Comparison of ENCODE assay signal across 13 cellular contexts in the genomic region with DNA sequence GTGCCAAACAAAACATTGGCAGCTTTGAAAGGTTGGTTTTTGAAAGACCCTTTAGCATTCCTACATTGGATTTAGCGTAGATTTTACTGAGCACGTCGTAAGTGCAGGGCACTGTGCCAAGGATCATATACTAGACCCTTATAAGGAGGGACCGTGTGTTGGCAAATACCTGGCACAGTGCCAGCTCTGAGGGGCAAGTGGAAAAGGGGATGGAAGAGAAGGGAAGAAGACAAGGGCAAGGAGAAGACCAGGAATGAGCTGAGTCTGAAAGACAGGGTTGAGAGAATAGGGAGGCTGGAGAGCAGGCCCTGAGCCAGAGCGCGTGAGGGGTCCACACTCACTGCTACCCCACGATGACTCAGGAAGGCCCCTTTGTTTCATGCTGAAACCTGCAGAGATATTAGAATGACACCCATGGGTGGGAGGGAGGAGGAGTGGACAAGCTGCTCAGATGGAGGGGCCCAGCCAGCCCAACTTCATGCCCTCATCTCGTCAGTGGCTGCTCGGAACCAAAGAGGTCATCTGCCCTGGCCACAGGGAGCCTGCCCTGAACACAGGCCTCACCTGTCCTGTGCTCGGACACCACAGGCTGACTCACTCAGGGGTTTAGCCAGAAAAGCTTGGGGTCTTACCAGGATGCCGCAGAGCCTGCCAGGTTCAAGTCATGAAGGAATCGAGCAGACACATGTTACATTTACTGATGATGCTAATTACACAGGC. TPM values are rescaled to one million over a fixed set of nuclear protein-coding genes. Genes with fewer than 3 reads are reported as not detected.
DNase-seq lines count a peak whose midpoint lies in the region; ATAC-seq and TF ChIP-seq lines count a peak whose summit lies in the region.
"Had no signal": no experiment of that assay in that cellular context is flagged by ENCODE, and none has a peak within 500 bp of the region (broad histone marks: within the 10 kb centered on the region; RNA-seq: fewer than 3 reads in every experiment).

No MANE protein-coding gene starts in this region.

- peaks cover 16% of the 10 kb centered on the region for H3K36me3 ChIP-seq in PC-3 (ENCODE audit: low read depth, low read length)
- peaks cover 17% of the 10 kb centered on the region for H3K36me3 ChIP-seq in osteoblast (ENCODE audit: insufficient read depth, low read length)

- H4K20me1 ChIP-seq in PC-3 (ENCODE audit: low read length) (no peaks in the 10 kb centered on the region), osteoblast (ENCODE audit: insufficient read depth, low read length) (peaks cover 14% of the 10 kb centered on the region)

- no peaks in the 10 kb centered on the region for H3F3A ChIP-seq in PC-3 (ENCODE audit: low read length, unreplicated experiment)

- H2AFZ ChIP-seq in PC-3 (ENCODE audit: low read length): no peak overlapping the region
- no peak overlapping the region for H2AFZ ChIP-seq in osteoblast (ENCODE audit: low read length)

- H3K4me3 Mint-ChIP-seq in activated T-cell treated with anti-CD3 and anti-CD28 coated beads, Interleukin-2, amount 50 U/mL, for 24 hours: no peak overlapping the region
- no peak overlapping the region for H3K4me3 Mint-ChIP-seq in chondrocyte (ENCODE audit: unreplicated experiment)
- H3K4me3 Mint-ChIP-seq in activated T-helper 1 cell treated with anti-CD3 and anti-CD28 coated beads, Interleukin-12 subunit alpha, Interleukin-12 subunit beta, Interleukin-2, Interleukin-4 antibody, amounts not matched to agents 30 ng/mL and 10 ng/mL and 1 ng/mL, durations not matched to agents 14 hours and 24 hours and 36 hours: no peak overlapping the region

- H3K4me1 ChIP-seq in PC-3 (ENCODE audit: insufficient read depth, low read length) (peaks cover 10% of the 10 kb centered on the region), osteoblast (ENCODE audit: insufficient read depth, low read length) (peaks cover 8% of the 10 kb centered on the region)

- no peaks in the 10 kb centered on the region for H3K27me3 Mint-ChIP-seq in activated T-cell treated with anti-CD3 and anti-CD28 coated beads, Interleukin-2, amount 50 U/mL, for 24 hours
- no peaks in the 10 kb centered on the region for H3K27me3 Mint-ChIP-seq in chondrocyte (ENCODE audit: low read depth)
- H3K27me3 Mint-ChIP-seq in activated T-helper 1 cell treated with anti-CD3 and anti-CD28 coated beads, Interleukin-12 subunit alpha, Interleukin-12 subunit beta, Interleukin-2, Interleukin-4 antibody, amounts not matched to agents 30 ng/mL and 10 ng/mL and 1 ng/mL, durations not matched to agents 14 hours and 24 hours and 36 hours (ENCODE audit: insufficient read depth): peaks cover 1% of the 10 kb centered on the region

- H3K27ac ChIP-seq in PC-3 (ENCODE audit: low read length) (no peak overlapping the region), osteoblast (ENCODE audit: low read depth, low read length) (no peak overlapping the region)
- H3K27ac ChIP-seq: transverse colon had no signal

- H3K36me3 Mint-ChIP-seq in activated T-cell treated with anti-CD3 and anti-CD28 coated beads, Interleukin-2, amount 50 U/mL, for 24 hours (ENCODE audit: low read depth): peaks cover 94% of the 10 kb centered on the region
- H3K36me3 Mint-ChIP-seq in chondrocyte (ENCODE audit: low read depth): peaks cover 10% of the 10 kb centered on the region
- H3K36me3 Mint-ChIP-seq in activated T-helper 1 cell treated with anti-CD3 and anti-CD28 coated beads, Interleukin-12 subunit alpha, Interleukin-12 subunit beta, Interleukin-2, Interleukin-4 antibody, amounts not matched to agents 30 ng/mL and 10 ng/mL and 1 ng/mL, durations not matched to agents 14 hours and 24 hours and 36 hours (ENCODE audit: low read depth): peaks cover 29% of the 10 kb centered on the region

- H3K79me2 ChIP-seq in PC-3 (ENCODE audit: low read length) (no peaks in the 10 kb centered on the region), osteoblast (ENCODE audit: insufficient read depth, low read length) (peaks cover 2% of the 10 kb centered on the region)

- TF ChIP-seq CTCF in PC-3 (conservative IDR thresholded peaks at IDR 0.05; ENCODE audit: low read depth, low read length) (no peak), chondrocyte (IDR thresholded peaks at IDR 0.05) (no peak), osteoblast (IDR thresholded peaks at IDR 0.05; ENCODE audit: extremely low read depth, low read depth, low read length) (no peak)

- H3K27ac Mint-ChIP-seq in activated T-cell treated with anti-CD3 and anti-CD28 coated beads, Interleukin-2, amount 50 U/mL, for 24 hours: peak overlapping the region; percentile 65
- no peak overlapping the region for H3K27ac Mint-ChIP-seq in chondrocyte (ENCODE audit: unreplicated experiment)
- no peak overlapping the region for H3K27ac Mint-ChIP-seq in activated T-helper 1 cell treated with anti-CD3 and anti-CD28 coated beads, Interleukin-12 subunit alpha, Interleukin-12 subunit beta, Interleukin-2, Interleukin-4 antibody, amounts not matched to agents 30 ng/mL and 10 ng/mL and 1 ng/mL, durations not matched to agents 14 hours and 24 hours and 36 hours

- no peaks in the 10 kb centered on the region for H3K9me3 Mint-ChIP-seq in activated T-cell treated with anti-CD3 and anti-CD28 coated beads, Interleukin-2, amount 50 U/mL, for 24 hours
- no peaks in the 10 kb centered on the region for H3K9me3 Mint-ChIP-seq in chondrocyte (ENCODE audit: low read depth)
- H3K9me3 Mint-ChIP-seq in activated T-helper 1 cell treated with anti-CD3 and anti-CD28 coated beads, Interleukin-12 subunit alpha, Interleukin-12 subunit beta, Interleukin-2, Interleukin-4 antibody, amounts not matched to agents 30 ng/mL and 10 ng/mL and 1 ng/mL, durations not matched to agents 14 hours and 24 hours and 36 hours: no peaks in the 10 kb centered on the region

- no peak for DNase-seq in activated T-cell treated with anti-CD3 and anti-CD28 coated beads, Interleukin-2, amount 50 U/mL, for 24 hours
- no peak for DNase-seq in activated T-cell treated with anti-CD3 and anti-CD28 coated beads, Interleukin-2, amount 50 U/mL, for 1 hour
- DNase-seq in PC-3 (no peak), chondrocyte (ENCODE audit: low spot score) (peak; percentile 61), osteoblast (ENCODE audit: insufficient read length, low spot score, missing footprints) (peak; percentile 79)
- DNase-seq in activated T-helper 1 cell treated with anti-CD3 and anti-CD28 coated beads, Interleukin-12 subunit alpha, Interleukin-12 subunit beta, Interleukin-2, Interleukin-4 antibody, amounts not matched to agents 30 ng/mL and 10 ng/mL and 1 ng/mL, durations not matched to agents 14 hours and 24 hours and 36 hours (ENCODE audit: low spot score): no peak
- DNase-seq: activated CD4-positive, alpha-beta T cell treated with anti-CD3 and anti-CD28 coated beads for 48 hours; effector CD4-positive, alpha-beta T cell; stimulated activated CD4-positive, alpha-beta T cell treated with anti-CD3 and anti-CD28 coated beads, Interleukin-4, amount 100 ng/mL, for 1 hour; T-helper 9 cell; transverse colon had no signal

- H3K9me3 ChIP-seq in PC-3 (ENCODE audit: low read length): no peaks in the 10 kb centered on the region
- H3K9me3 ChIP-seq in osteoblast (ENCODE audit: low read depth, low read length): no peaks in the 10 kb centered on the region
- H3K9me3 ChIP-seq: transverse colon had no signal

- no peaks in the 10 kb centered on the region for H3K27me3 ChIP-seq in PC-3 (ENCODE audit: low read length)
- no peaks in the 10 kb centered on the region for H3K27me3 ChIP-seq in osteoblast (ENCODE audit: insufficient read depth, low read length)
- H3K27me3 ChIP-seq: transverse colon had no signal

- no peak for ATAC-seq in PC-3
- no peak for ATAC-seq in HG03460 (IDR thresholded peaks at IDR 0.05; ENCODE audit: unreplicated experiment)
- ATAC-seq in GM18861 (IDR thresholded peaks at IDR 0.05; ENCODE audit: unreplicated experiment): no peak

- intact Hi-C loops in PC-3 (cut with micrococcal nuclease): no loop called here
- intact Hi-C loops in activated T-helper 1 cell treated with anti-CD3 and anti-CD28 coated beads, Interleukin-12 subunit alpha, Interleukin-12 subunit beta, Interleukin-2, Interleukin-4 antibody, amounts not matched to agents 30 ng/mL and 10 ng/mL and 1 ng/mL, durations not matched to agents 14 hours and 24 hours and 36 hours (cut with micrococcal nuclease): no loop called here

- no peak overlapping the region for H3K9ac ChIP-seq in PC-3 (ENCODE audit: low read length)

- H3K4me2 ChIP-seq in PC-3 (ENCODE audit: low read length) (no peak overlapping the region), osteoblast (ENCODE audit: insufficient read depth, low read length) (no peak overlapping the region)

- POLR2A ChIA-PET in PC-3 (lab: Charles Lee; ENCODE audit: unreplicated experiment): no interaction called here

- H3K9me2 ChIP-seq in PC-3 (replicated peaks; ENCODE audit: low read length): no peaks in the 10 kb centered on the region

- CTCF ChIA-PET in PC-3 (lab: Charles Lee): no interaction called here

- H3K4me1 Mint-ChIP-seq in activated T-cell treated with anti-CD3 and anti-CD28 coated beads, Interleukin-2, amount 50 U/mL, for 24 hours (ENCODE audit: low read depth): peaks cover 24% of the 10 kb centered on the region
- H3K4me1 Mint-ChIP-seq in chondrocyte (ENCODE audit: low read depth): peaks cover 15% of the 10 kb centered on the region
- H3K4me1 Mint-ChIP-seq in activated T-helper 1 cell treated with anti-CD3 and anti-CD28 coated beads, Interleukin-12 subunit alpha, Interleukin-12 subunit beta, Interleukin-2, Interleukin-4 antibody, amounts not matched to agents 30 ng/mL and 10 ng/mL and 1 ng/mL, durations not matched to agents 14 hours and 24 hours and 36 hours (ENCODE audit: low read depth): peaks cover 12% of the 10 kb centered on the region

- BruUV-seq in PC-3 (replicated peaks; lab: Mats Ljungman, UMichigan): TSS peak; percentile 1

- H3K4me3 ChIP-seq in PC-3 (ENCODE audit: low read length): no peak overlapping the region
- H3K4me3 ChIP-seq in osteoblast (ENCODE audit: insufficient read depth, low read length): no peak overlapping the region
- H3K4me3 ChIP-seq: transverse colon had no signal

RNA-seq across cellular contexts. Expression of gene RAB35, which starts 25.0 kb away (rescaled TPM):
- total RNA-seq in PC-3 (2014; rRNA removed) (52.8 and 64.1 TPM in 2 replicates), chondrocyte (37.2 to 49.6 TPM (median 44.4 TPM) in 3 replicates), osteoblast (25.0 and 27.4 TPM in 2 replicates)
- total RNA-seq in activated T-helper 1 cell treated with anti-CD3 and anti-CD28 coated beads, Interleukin-12 subunit alpha, Interleukin-12 subunit beta, Interleukin-2, Interleukin-4 antibody, amounts not matched to agents 30 ng/mL and 10 ng/mL and 1 ng/mL, durations not matched to agents 14 hours and 24 hours and 36 hours: 89.2 and 94.2 TPM in 2 replicates

Comparison
In these comparisons a context has a peak if more than half of its experiments do, and no peak if none do; other contexts are left out.
1. DNase-seq: peak in chondrocyte (single experiment) and osteoblast (single experiment); none in activated T-cell treated with anti-CD3 and anti-CD28 coated beads, Interleukin-2, amount 50 U/mL, for 24 hours (single experiment), activated T-cell treated with anti-CD3 and anti-CD28 coated beads, Interleukin-2, amount 50 U/mL, for 1 hour (single experiment), PC-3 (single experiment) and activated T-helper 1 cell treated with anti-CD3 and anti-CD28 coated beads, Interleukin-12 subunit alpha, Interleukin-12 subunit beta, Interleukin-2, Interleukin-4 antibody, amounts not matched to agents 30 ng/mL and 10 ng/mL and 1 ng/mL, durations not matched to agents 14 hours and 24 hours and 36 hours (single experiment).